8 cellular contexts compared by ENCODE assay signal in the genomic region with DNA sequence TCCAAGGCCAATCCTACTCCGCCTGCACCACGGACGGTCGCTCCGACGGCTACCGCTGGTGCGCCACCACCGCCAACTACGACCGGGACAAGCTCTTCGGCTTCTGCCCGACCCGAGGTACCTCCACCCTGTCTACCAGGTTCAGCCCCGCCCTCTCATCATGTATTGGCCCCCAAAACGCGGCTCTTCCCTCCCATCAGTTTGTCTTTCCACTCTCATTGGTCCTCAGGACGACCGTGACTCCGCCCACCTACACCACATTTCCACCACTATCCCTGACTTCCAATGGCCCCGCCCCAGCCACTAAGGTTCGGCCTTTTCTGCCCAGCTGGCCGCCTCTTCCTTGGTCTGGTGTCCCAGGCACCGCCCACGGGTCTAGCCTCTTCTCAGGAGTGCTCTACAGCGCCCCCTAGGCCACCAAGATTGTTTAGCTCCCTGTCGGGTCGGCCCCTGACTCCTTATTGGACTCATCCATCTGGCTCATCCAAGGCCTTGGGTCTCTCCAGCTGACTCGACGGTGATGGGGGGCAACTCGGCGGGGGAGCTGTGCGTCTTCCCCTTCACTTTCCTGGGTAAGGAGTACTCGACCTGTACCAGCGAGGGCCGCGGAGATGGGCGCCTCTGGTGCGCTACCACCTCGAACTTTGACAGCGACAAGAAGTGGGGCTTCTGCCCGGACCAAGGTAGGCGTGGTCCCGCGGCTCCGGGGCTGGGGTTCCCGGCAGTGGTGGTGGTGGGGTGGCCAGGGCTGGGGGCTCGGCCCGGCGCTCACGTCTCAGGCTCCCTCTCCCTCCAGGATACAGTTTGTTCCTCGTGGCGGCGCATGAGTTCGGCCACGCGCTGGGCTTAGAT. TPM values are rescaled to one million over a fixed set of nuclear protein-coding genes. Genes with fewer than 3 reads are reported as not detected.
A peak's percentile ranks its signal among the peaks of the same experiment; 100 is the strongest.
DNase-seq lines count a peak whose midpoint lies in the region; ATAC-seq, FAIRE-seq and TF ChIP-seq lines count a peak whose summit lies in the region.

No MANE protein-coding gene starts in this region.

- no peak for ATAC-seq in activated T-cell treated with anti-CD3 and anti-CD28 coated beads, Interleukin-2, amount 50 U/mL, for 4 hours
- no peak for ATAC-seq in stimulated activated naive CD8-positive, alpha-beta T cell treated with anti-CD3 and anti-CD28 coated beads, Interleukin-15, Interleukin-2, amounts not matched to agents 100 U/mL and 50 U/mL, for 24 hours
- ATAC-seq in GM19351 (IDR thresholded peaks at IDR 0.05; ENCODE audit: unreplicated experiment) (no peak), HG02571 (IDR thresholded peaks at IDR 0.05; ENCODE audit: unreplicated experiment) (no peak)

- peak; percentile 22 for TF ChIP-seq CTCF in D721Med (IDR thresholded peaks at IDR 0.05; ENCODE audit: insufficient read depth, missing control alignments)

- no peaks in the 10 kb centered on the region for H3K36me3 ChIP-seq in MG63

- peak overlapping the region; percentile 52 for H3K4me3 Mint-ChIP-seq in activated T-cell treated with anti-CD3 and anti-CD28 coated beads, Interleukin-2, amount 50 U/mL, for 4 hours

- FAIRE-seq in D721Med (lab: Jason Lieb, UNC) = no peak

- H3K36me3 Mint-ChIP-seq in activated T-cell treated with anti-CD3 and anti-CD28 coated beads, Interleukin-2, amount 50 U/mL, for 4 hours (ENCODE audit: insufficient read depth) = no peaks in the 10 kb centered on the region

- H3K4me3 ChIP-seq in MG63 = no peak overlapping the region

- H3K4me1 Mint-ChIP-seq in activated T-cell treated with anti-CD3 and anti-CD28 coated beads, Interleukin-2, amount 50 U/mL, for 4 hours (ENCODE audit: low read depth) = peaks cover 57% of the 10 kb centered on the region

- no peaks in the 10 kb centered on the region for H3K9me3 ChIP-seq in MG63

- H3K27me3 Mint-ChIP-seq in activated T-cell treated with anti-CD3 and anti-CD28 coated beads, Interleukin-2, amount 50 U/mL, for 4 hours (ENCODE audit: low read depth) = peaks cover 58% of the 10 kb centered on the region

- H3K27me3 ChIP-seq in MG63 = peaks cover 29% of the 10 kb centered on the region

- no peaks in the 10 kb centered on the region for H3K9me3 Mint-ChIP-seq in activated T-cell treated with anti-CD3 and anti-CD28 coated beads, Interleukin-2, amount 50 U/mL, for 4 hours

- DNase-seq in D721Med (ENCODE audit: insufficient read length, low spot score) = no peak
- DNase-seq in MG63 = peak; percentile 77
- peak; percentile 33 for DNase-seq in activated T-cell treated with anti-CD3 and anti-CD28 coated beads, Interleukin-2, amount 50 U/mL, for 4 hours
- peak; percentile 40 for DNase-seq in hepatic stellate cell (ENCODE audit: low spot score)
- DNase-seq in stimulated activated naive CD8-positive, alpha-beta T cell treated with anti-CD3 and anti-CD28 coated beads, Interleukin-15, Interleukin-2, amounts not matched to agents 100 U/mL and 50 U/mL, for 24 hours = peak; percentile 73
- DNase-seq in T-helper 9 cell = no peak

RNA-seq across cellular contexts. Expression of a gene that starts 3.1 kb away (rescaled TPM):
- total RNA-seq in MG63 (2014; rRNA removed; shearing (Covaris generic); ENCODE audit: low replicate concordance) = 0.07 TPM in 1 of 2 replicates, not detected in the other
- under 1 TPM in 2 of 3 donors, not detected in 1; 0.08 to 0.10 TPM for total RNA-seq in activated T-cell treated with anti-CD3 and anti-CD28 coated beads, Interleukin-2, amount 50 U/mL, for 4 hours

RNA-seq across cellular contexts. Expression of a gene that starts 17.2 kb away (rescaled TPM):
- 0.15 and 0.72 TPM in 2 replicates for total RNA-seq in MG63 (2014; rRNA removed; shearing (Covaris generic); ENCODE audit: low replicate concordance)
- not detected for total RNA-seq in activated T-cell treated with anti-CD3 and anti-CD28 coated beads, Interleukin-2, amount 50 U/mL, for 4 hours

RNA-seq across cellular contexts. Expression of a gene that starts 39.9 kb away (rescaled TPM):
- 8.7 and 9.5 TPM in 2 replicates for total RNA-seq in MG63 (2014; rRNA removed; shearing (Covaris generic); ENCODE audit: low replicate concordance)
- 10 to 100 TPM; 39.7 to 46.4 (median 41.6) TPM for total RNA-seq in activated T-cell treated with anti-CD3 and anti-CD28 coated beads, Interleukin-2, amount 50 U/mL, for 4 hours

Comparison
In these comparisons a context has a peak if more than half of its experiments do, and no peak if none do; other contexts are left out.
1. DNase-seq: peak in MG63 (single experiment), activated T-cell treated with anti-CD3 and anti-CD28 coated beads, Interleukin-2, amount 50 U/mL, for 4 hours (single experiment), hepatic stellate cell (single experiment) and stimulated activated naive CD8-positive, alpha-beta T cell treated with anti-CD3 and anti-CD28 coated beads, Interleukin-15, Interleukin-2, amounts not matched to agents 100 U/mL and 50 U/mL, for 24 hours (single experiment); none in D721Med (single experiment) and T-helper 9 cell (single experiment).